ENCODE assay signal across 26 cellular contexts in the genomic region with DNA sequence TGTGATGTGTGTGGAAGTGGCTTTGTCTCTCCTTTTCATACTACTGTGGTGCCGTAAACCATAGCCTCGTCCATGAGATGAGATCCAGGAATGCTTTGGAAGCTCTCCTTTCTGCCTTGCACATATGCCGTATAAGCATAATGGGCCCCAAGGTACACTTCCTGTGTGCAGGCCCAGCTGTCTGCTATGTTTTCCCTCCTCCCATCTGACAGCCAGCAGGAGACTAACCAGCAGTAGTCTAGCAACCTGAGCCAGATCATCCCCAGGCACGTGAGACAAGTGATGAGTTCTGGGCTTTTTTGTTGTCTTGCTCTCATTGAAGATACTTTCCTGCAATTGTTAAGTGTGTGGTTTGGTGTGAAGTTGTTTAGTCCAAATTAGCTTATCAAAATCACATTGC.
DNase-seq lines count a peak whose midpoint lies in the region; ATAC-seq and TF ChIP-seq lines count a peak whose summit lies in the region.
"Had no signal": no experiment of that assay in that cellular context is flagged by ENCODE, and none has a peak within 500 bp of the region (broad histone marks: within the 10 kb centered on the region; RNA-seq: fewer than 3 reads in every experiment).

No MANE protein-coding gene starts in this region.

- no peaks in the 10 kb centered on the region for H3K79me1 ChIP-seq in neuronal stem cell (ENCODE audit: low read depth, low read length)

- H2BK15ac ChIP-seq in neuronal stem cell (ENCODE audit: low read length), result no peak overlapping the region

- no peak overlapping the region for H3K14ac ChIP-seq in neuronal stem cell (ENCODE audit: low read length)

- H3K4me3 ChIP-seq in neuronal stem cell (ENCODE audit: low read length in 2 of 2), result no peak overlapping the region
- H3K4me3 ChIP-seq in ascending aorta, result no peak overlapping the region
- H3K4me3 ChIP-seq: left lung, prostate gland, sigmoid colon had no signal

- H3K4me2 ChIP-seq in neuronal stem cell (ENCODE audit: insufficient read depth, low read length, poor library complexity, severe bottlenecking), result no peak overlapping the region

- H3K18ac ChIP-seq in neuronal stem cell (ENCODE audit: low read length), result no peak overlapping the region

- H3K36me3 Mint-ChIP-seq in activated CD8-positive, alpha-beta T cell treated with anti-CD3 and anti-CD28 coated beads for 36 hours (ENCODE audit: low read depth), result no peaks in the 10 kb centered on the region
- H3K36me3 Mint-ChIP-seq: CD14-positive monocyte; naive B cell; stimulated activated memory B cell treated with anti-CD40 and anti-IgM and Interleukin-4, amounts not matched to agents 10 μg/mL and 1 μg/mL and 100 μg/mL, for 72 hours had no signal

- H2AK5ac ChIP-seq in neuronal stem cell (ENCODE audit: low read depth, low read length), result no peak overlapping the region

- no peaks in the 10 kb centered on the region for H3K4me1 Mint-ChIP-seq in activated CD8-positive, alpha-beta T cell treated with anti-CD3 and anti-CD28 coated beads for 36 hours (ENCODE audit: low read depth)
- H3K4me1 Mint-ChIP-seq: activated naive CD8-positive, alpha-beta T cell treated with anti-CD3 and anti-CD28 coated beads, Interleukin-2, amount 50 U/mL, for 24 hours; CD14-positive monocyte; naive B cell; stimulated activated memory B cell treated with anti-CD40 and anti-IgM and Interleukin-4, amounts not matched to agents 10 μg/mL and 1 μg/mL and 100 μg/mL, for 72 hours had no signal

- H2BK12ac ChIP-seq in neuronal stem cell (ENCODE audit: low read length), result no peak overlapping the region

- H3K36me3 ChIP-seq in neuronal stem cell (replicated peaks in 1 of 2; ENCODE audit: control insufficient read depth in 2 of 2, insufficient read depth in 2 of 2, low read length in 2 of 2), result no peaks in the 10 kb centered on the region
- H3K36me3 ChIP-seq in ascending aorta, result no peaks in the 10 kb centered on the region
- H3K36me3 ChIP-seq: left lung, prostate gland, sigmoid colon had no signal

- no peak overlapping the region for H3K4me3 Mint-ChIP-seq in activated CD8-positive, alpha-beta T cell treated with anti-CD3 and anti-CD28 coated beads for 36 hours
- H3K4me3 Mint-ChIP-seq: activated naive CD8-positive, alpha-beta T cell treated with anti-CD3 and anti-CD28 coated beads, Interleukin-2, amount 50 U/mL, for 24 hours; activated T-cell treated with anti-CD3 and anti-CD28 coated beads, Interleukin-2, amount 50 U/mL, for 4 hours; CD14-positive monocyte; naive B cell; stimulated activated memory B cell treated with anti-CD40 and anti-IgM and Interleukin-4, amounts not matched to agents 10 μg/mL and 1 μg/mL and 100 μg/mL, for 72 hours; T-helper 2 cell treated with Interferon-gamma antibody and Interleukin-4, amounts not matched to agents 5 μg/mL and 100 μg/mL, for 36 hours had no signal

- no CpG with 5 or more reads among the region's 4 CpGs for WGBS in neuronal stem cell (ENCODE audit: extremely low coverage in 2 of 2, insufficient read length in 2 of 2, insufficient replicate concordance in 1 of 2), 2 donors

- intact Hi-C loops in activated CD8-positive, alpha-beta T cell treated with anti-CD3 and anti-CD28 coated beads for 36 hours (cut with micrococcal nuclease), result no loop called here
- intact Hi-C loops in ascending aorta (cut with DNase I), result no loop called here

- H3K9me3 ChIP-seq in neuronal stem cell (replicated peaks in 1 of 2; ENCODE audit: control insufficient read depth in 2 of 2, insufficient read depth in 1 of 2, low read depth in 1 of 2, low read length in 2 of 2), result no peaks in the 10 kb centered on the region
- H3K9me3 ChIP-seq in ascending aorta, result no peaks in the 10 kb centered on the region
- H3K9me3 ChIP-seq: left lung, prostate gland, sigmoid colon had no signal

- H3K4me1 ChIP-seq in neuronal stem cell (ENCODE audit: control insufficient read depth in 2 of 2, insufficient read depth in 1 of 2, low read depth in 1 of 2, low read length in 2 of 2) (no peaks in the 10 kb centered on the region), ascending aorta (no peaks in the 10 kb centered on the region)
- H3K4me1 ChIP-seq: left lung, prostate gland, sigmoid colon had no signal

- no peaks in the 10 kb centered on the region for H3K27me3 Mint-ChIP-seq in activated CD8-positive, alpha-beta T cell treated with anti-CD3 and anti-CD28 coated beads for 36 hours
- H3K27me3 Mint-ChIP-seq: activated naive CD8-positive, alpha-beta T cell treated with anti-CD3 and anti-CD28 coated beads, Interleukin-2, amount 50 U/mL, for 24 hours; naive B cell; stimulated activated memory B cell treated with anti-CD40 and anti-IgM and Interleukin-4, amounts not matched to agents 10 μg/mL and 1 μg/mL and 100 μg/mL, for 72 hours had no signal

- H4K8ac ChIP-seq in neuronal stem cell (ENCODE audit: low read depth, low read length), result no peak overlapping the region

- ATAC-seq in activated CD8-positive, alpha-beta T cell treated with anti-CD3 and anti-CD28 coated beads for 36 hours, result no peak
- ATAC-seq: activated naive CD8-positive, alpha-beta T cell treated with anti-CD3 and anti-CD28 coated beads, Interleukin-2, amount 50 U/mL, for 24 hours; activated T-cell treated with anti-CD3 and anti-CD28 coated beads, Interleukin-2, amount 50 U/mL, for 4 hours; left lung; stimulated activated memory B cell treated with anti-CD40 and anti-IgM and Interleukin-4, amounts not matched to agents 10 μg/mL and 1 μg/mL and 100 μg/mL, for 72 hours had no signal

- H3K27me3 ChIP-seq in neuronal stem cell (ENCODE audit: control insufficient read depth in 3 of 3, insufficient read depth in 3 of 3, low read depth in 1 of 3, low read length in 3 of 3) (no peaks in the 10 kb centered on the region), ascending aorta (no peaks in the 10 kb centered on the region)
- H3K27me3 ChIP-seq: left lung, sigmoid colon had no signal

- no peak overlapping the region for H3K27ac ChIP-seq in neuronal stem cell (replicated peaks; ENCODE audit: low read length)
- no peak overlapping the region for H3K27ac ChIP-seq in ascending aorta
- H3K27ac ChIP-seq: 22Rv1, left lung, prostate gland, sigmoid colon had no signal

- H3K9me3 Mint-ChIP-seq in activated CD8-positive, alpha-beta T cell treated with anti-CD3 and anti-CD28 coated beads for 36 hours, result peaks cover 13% of the 10 kb centered on the region

- CTCF ChIA-PET in activated CD8-positive, alpha-beta T cell treated with anti-CD3 and anti-CD28 coated beads for 36 hours (lab: Charles Lee), result no interaction called here

- TF ChIP-seq CTCF in activated CD8-positive, alpha-beta T cell treated with anti-CD3 and anti-CD28 coated beads for 36 hours (IDR thresholded peaks at IDR 0.05), result no peak
- TF ChIP-seq CTCF in ascending aorta (IDR thresholded peaks at IDR 0.05), result no peak

- no peak overlapping the region for H3K27ac Mint-ChIP-seq in activated CD8-positive, alpha-beta T cell treated with anti-CD3 and anti-CD28 coated beads for 36 hours
- H3K27ac Mint-ChIP-seq: activated naive CD8-positive, alpha-beta T cell treated with anti-CD3 and anti-CD28 coated beads, Interleukin-2, amount 50 U/mL, for 24 hours; naive B cell; stimulated activated memory B cell treated with anti-CD40 and anti-IgM and Interleukin-4, amounts not matched to agents 10 μg/mL and 1 μg/mL and 100 μg/mL, for 72 hours; T-helper 2 cell treated with Interferon-gamma antibody and Interleukin-4, amounts not matched to agents 5 μg/mL and 100 μg/mL, for 36 hours had no signal

- H4K91ac ChIP-seq in neuronal stem cell (ENCODE audit: low read depth, low read length, poor library complexity), result no peak overlapping the region

- H2BK120ac ChIP-seq in neuronal stem cell (ENCODE audit: low read depth, low read length), result no peak overlapping the region

- H3K4ac ChIP-seq in neuronal stem cell (ENCODE audit: low read length), result no peak overlapping the region

- no peak overlapping the region for H3K9ac ChIP-seq in neuronal stem cell (ENCODE audit: low read depth, low read length, poor library complexity)

- POLR2A ChIA-PET in activated CD8-positive, alpha-beta T cell treated with anti-CD3 and anti-CD28 coated beads for 36 hours (lab: Charles Lee), result no interaction called here

- DNase-seq in NCI-H1417 (lab: John Stamatoyannopoulos, UW) (peak; percentile 15 to 79 (median 65)), NCI-H1417 treated with DMSO at 0.1 percent for 48 hours (lab: John Stamatoyannopoulos, UW) (no peak), NCI-H345 (lab: John Stamatoyannopoulos, UW) (peak; percentile 63), SHP77 treated with DMSO at 0.1 percent for 48 hours (lab: John Stamatoyannopoulos, UW) (peak; percentile 19), neuronal stem cell (ENCODE audit: low spot score) (no peak), ascending aorta (ENCODE audit: low spot score in 2 of 2) (no peak)
- DNase-seq in activated CD8-positive, alpha-beta T cell treated with anti-CD3 and anti-CD28 coated beads for 36 hours, result no peak
- DNase-seq in activated CD8-positive, alpha-beta memory T cell treated with anti-CD3 and anti-CD28 coated beads, Interleukin-2, amount 50 U/mL, for 48 hours, result no peak
- DNase-seq: activated CD4-positive, alpha-beta T cell treated with anti-CD3 and anti-CD28 coated beads for 48 hours; activated gamma-delta T cell treated with Interleukin-2 at 50 U/mL for 16 hours; activated naive CD8-positive, alpha-beta T cell treated with anti-CD3 and anti-CD28 coated beads, Interleukin-2, amount 50 U/mL, for 24 hours; activated T-cell treated with anti-CD3 and anti-CD28 coated beads, Interleukin-2, amount 50 U/mL, for 4 hours; Calu3; cerebellar nuclear complex; hippocampal formation; left lung; naive B cell; NCI-H187; nucleus accumbens; sigmoid colon; stimulated activated CD4-positive, alpha-beta T cell treated with anti-CD3 and anti-CD28 coated beads, Interleukin-4, amount 100 ng/mL, for 4 hours had no signal

- H2BK5ac ChIP-seq in neuronal stem cell (ENCODE audit: low read length), result no peak overlapping the region

- peak overlapping the region; percentile 17 for H2AFZ ChIP-seq in neuronal stem cell (ENCODE audit: low read length)

- H3K23ac ChIP-seq in neuronal stem cell (ENCODE audit: low read depth, low read length, poor library complexity), result no peak overlapping the region

Comparison
In these comparisons a context has a peak if more than half of its experiments do, and no peak if none do; other contexts are left out.
1. DNase-seq: peak in NCI-H1417 (3 of 3), NCI-H345 (single experiment) and SHP77 treated with DMSO at 0.1 percent for 48 hours (single experiment); none in NCI-H1417 treated with DMSO at 0.1 percent for 48 hours (single experiment), neuronal stem cell (single experiment), activated CD8-positive, alpha-beta T cell treated with anti-CD3 and anti-CD28 coated beads for 36 hours (single experiment), activated CD8-positive, alpha-beta memory T cell treated with anti-CD3 and anti-CD28 coated beads, Interleukin-2, amount 50 U/mL, for 48 hours (single experiment) and ascending aorta (0 of 2).